1 cellular context compared by ENCODE assay signal in the genomic region with DNA sequence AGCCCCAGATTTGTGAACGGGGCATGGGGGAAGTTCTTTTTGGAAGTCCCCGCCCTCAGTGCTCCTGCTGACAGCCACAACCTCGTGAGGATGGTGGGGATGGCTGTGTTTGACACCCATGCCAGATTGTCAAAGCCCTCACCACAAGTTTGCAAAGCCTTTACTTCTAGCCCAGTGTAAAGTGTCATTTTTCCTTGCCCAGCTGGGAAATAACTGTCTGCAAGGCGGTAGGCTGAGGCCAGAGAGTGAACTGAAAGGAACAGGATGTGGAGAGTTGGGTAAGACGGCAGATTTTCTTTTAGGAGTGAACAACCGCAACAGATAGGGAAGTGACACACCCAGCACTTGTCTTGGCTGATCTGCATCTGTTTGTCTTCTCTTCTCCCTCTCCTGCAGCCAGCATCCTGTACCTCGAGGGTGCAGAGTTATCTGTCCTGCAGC.
TF ChIP-seq lines count a peak whose summit lies in the region.

No MANE protein-coding gene starts in this region.

TF ChIP-seq in HepG2, 621 proteins besides CTCF, POLR2A, EP300 and RAD21:
- TF ChIP-seq ZNF367 (CRISPR knock-in tag; IDR thresholded peaks at IDR 0.05; ENCODE audit: borderline replicate concordance) (no peak), SMAD3 (CRISPR knock-in tag; IDR thresholded peaks at IDR 0.05) (no peak), ZNF607 (CRISPR knock-in tag; IDR thresholded peaks at IDR 0.05; ENCODE audit: borderline replicate concordance) (no peak), BRCA1 (CRISPR knock-in tag; IDR thresholded peaks at IDR 0.05) (no peak), ZSCAN29 (CRISPR knock-in tag; conservative IDR thresholded peaks at IDR 0.05) (no peak), ZNF549 (CRISPR knock-in tag; IDR thresholded peaks at IDR 0.05) (no peak), ZNF567 (CRISPR knock-in tag; IDR thresholded peaks at IDR 0.05; ENCODE audit: borderline replicate concordance) (no peak), ZNF34 (CRISPR knock-in tag; IDR thresholded peaks at IDR 0.05; ENCODE audit: borderline replicate concordance) (no peak), ZNF773 (CRISPR knock-in tag; IDR thresholded peaks at IDR 0.05; ENCODE audit: borderline replicate concordance) (no peak), TSC22D2 (CRISPR knock-in tag; IDR thresholded peaks at IDR 0.05; ENCODE audit: borderline replicate concordance) (no peak), GABPB1 (CRISPR knock-in tag; IDR thresholded peaks at IDR 0.05) (no peak), ZBTB7B (CRISPR knock-in tag; IDR thresholded peaks at IDR 0.05) (no peak), FOXP1 (IDR thresholded peaks at IDR 0.05) (no peak), FOXP1 (CRISPR knock-in tag; IDR thresholded peaks at IDR 0.05) (no peak), ZNF510 (CRISPR knock-in tag; IDR thresholded peaks at IDR 0.05; ENCODE audit: low read depth) (no peak)
- TF ChIP-seq, protein P1, sequence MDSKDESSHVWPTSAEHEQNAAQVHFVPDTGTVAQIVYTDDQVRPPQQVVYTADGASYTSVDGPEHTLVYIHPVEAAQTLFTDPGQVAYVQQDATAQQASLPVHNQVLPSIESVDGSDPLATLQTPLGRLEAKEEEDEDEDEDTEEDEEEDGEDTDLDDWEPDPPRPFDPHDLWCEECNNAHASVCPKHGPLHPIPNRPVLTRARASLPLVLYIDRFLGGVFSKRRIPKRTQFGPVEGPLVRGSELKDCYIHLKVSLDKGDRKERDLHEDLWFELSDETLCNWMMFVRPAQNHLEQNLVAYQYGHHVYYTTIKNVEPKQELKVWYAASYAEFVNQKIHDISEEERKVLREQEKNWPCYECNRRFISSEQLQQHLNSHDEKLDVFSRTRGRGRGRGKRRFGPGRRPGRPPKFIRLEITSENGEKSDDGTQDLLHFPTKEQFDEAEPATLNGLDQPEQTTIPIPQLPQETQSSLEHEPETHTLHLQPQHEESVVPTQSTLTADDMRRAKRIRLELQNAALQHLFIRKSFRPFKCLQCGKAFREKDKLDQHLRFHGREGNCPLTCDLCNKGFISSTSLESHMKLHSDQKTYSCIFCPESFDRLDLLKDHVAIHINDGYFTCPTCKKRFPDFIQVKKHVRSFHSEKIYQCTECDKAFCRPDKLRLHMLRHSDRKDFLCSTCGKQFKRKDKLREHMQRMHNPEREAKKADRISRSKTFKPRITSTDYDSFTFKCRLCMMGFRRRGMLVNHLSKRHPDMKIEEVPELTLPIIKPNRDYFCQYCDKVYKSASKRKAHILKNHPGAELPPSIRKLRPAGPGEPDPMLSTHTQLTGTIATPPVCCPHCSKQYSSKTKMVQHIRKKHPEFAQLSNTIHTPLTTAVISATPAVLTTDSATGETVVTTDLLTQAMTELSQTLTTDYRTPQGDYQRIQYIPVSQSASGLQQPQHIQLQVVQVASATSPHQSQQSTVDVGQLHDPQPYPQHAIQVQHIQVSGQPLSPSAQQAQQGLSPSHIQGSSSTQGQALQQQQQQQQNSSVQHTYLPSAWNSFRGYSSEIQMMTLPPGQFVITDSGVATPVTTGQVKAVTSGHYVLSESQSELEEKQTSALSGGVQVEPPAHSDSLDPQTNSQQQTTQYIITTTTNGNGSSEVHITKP (CRISPR knock-in tag; IDR thresholded peaks at IDR 0.05; ENCODE audit: low read depth), result no peak
- TF ChIP-seq, protein P2, sequence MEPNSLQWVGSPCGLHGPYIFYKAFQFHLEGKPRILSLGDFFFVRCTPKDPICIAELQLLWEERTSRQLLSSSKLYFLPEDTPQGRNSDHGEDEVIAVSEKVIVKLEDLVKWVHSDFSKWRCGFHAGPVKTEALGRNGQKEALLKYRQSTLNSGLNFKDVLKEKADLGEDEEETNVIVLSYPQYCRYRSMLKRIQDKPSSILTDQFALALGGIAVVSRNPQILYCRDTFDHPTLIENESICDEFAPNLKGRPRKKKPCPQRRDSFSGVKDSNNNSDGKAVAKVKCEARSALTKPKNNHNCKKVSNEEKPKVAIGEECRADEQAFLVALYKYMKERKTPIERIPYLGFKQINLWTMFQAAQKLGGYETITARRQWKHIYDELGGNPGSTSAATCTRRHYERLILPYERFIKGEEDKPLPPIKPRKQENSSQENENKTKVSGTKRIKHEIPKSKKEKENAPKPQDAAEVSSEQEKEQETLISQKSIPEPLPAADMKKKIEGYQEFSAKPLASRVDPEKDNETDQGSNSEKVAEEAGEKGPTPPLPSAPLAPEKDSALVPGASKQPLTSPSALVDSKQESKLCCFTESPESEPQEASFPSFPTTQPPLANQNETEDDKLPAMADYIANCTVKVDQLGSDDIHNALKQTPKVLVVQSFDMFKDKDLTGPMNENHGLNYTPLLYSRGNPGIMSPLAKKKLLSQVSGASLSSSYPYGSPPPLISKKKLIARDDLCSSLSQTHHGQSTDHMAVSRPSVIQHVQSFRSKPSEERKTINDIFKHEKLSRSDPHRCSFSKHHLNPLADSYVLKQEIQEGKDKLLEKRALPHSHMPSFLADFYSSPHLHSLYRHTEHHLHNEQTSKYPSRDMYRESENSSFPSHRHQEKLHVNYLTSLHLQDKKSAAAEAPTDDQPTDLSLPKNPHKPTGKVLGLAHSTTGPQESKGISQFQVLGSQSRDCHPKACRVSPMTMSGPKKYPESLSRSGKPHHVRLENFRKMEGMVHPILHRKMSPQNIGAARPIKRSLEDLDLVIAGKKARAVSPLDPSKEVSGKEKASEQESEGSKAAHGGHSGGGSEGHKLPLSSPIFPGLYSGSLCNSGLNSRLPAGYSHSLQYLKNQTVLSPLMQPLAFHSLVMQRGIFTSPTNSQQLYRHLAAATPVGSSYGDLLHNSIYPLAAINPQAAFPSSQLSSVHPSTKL (CRISPR knock-in tag; IDR thresholded peaks at IDR 0.05), result no peak
